ENCODE assay signal across 17 cellular contexts in the genomic region with DNA sequence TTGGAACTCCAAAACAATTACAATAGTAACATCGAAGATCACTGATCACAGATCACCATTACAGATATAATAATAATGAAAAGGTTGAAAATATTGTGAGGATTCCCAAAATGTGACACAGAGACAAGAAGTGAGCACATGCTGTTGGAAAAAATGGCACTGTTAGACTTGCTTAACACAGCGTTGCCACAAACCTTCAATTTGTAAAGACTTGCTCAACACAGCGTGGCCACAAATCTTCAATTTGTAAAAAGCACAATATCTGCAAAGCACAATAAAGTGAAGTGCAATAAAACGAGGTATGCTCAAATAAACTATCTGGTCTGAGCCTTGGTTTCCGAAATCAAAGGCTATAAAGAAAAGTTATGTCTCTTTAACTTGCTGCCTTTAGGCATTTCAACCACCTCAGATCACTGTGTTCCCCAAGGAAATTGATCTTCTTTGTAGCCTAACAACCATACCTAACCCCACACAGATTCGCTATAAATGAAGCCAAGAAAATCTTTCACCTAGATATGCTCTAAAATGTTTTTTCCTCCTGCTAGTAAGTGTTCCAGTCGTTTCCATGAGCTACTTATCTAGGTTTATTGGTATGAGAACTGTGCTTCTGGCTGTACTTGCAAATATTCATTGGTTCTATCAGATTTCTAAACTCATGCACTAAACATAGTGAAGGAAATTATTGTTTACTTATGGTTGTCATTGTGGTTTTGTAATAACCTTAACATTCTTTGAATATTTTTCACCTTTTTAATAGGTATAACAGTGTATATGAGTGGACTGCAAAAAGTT. TPM values are rescaled to one million over a fixed set of nuclear protein-coding genes. Genes with fewer than 3 reads are reported as not detected.
DNase-seq lines count a peak whose midpoint lies in the region; ATAC-seq, FAIRE-seq and TF ChIP-seq lines count a peak whose summit lies in the region.
"Had no signal": no experiment of that assay in that cellular context is flagged by ENCODE, and none has a peak within 500 bp of the region (broad histone marks: within the 10 kb centered on the region; RNA-seq: fewer than 3 reads in every experiment).

No MANE protein-coding gene starts in this region.

- BruUV-seq in PC-9 (replicated peaks; lab: Mats Ljungman, UMichigan), result no TSS peak

- peak overlapping the region; percentile 64 for H3K27ac Mint-ChIP-seq in T-helper 1 cell treated with Interleukin-12 subunit alpha and Interleukin-12 subunit beta and Interleukin-4 antibody, amounts not matched to agents 30 μg/mL and 1 μg/mL, for 36 hours
- peak overlapping the region; percentile 79 to 94 (median 91) for H3K27ac Mint-ChIP-seq in immature natural killer cell
- H3K27ac Mint-ChIP-seq: neural progenitor cell had no signal

- H3K4me1 ChIP-seq in PC-9 (replicated peaks; ENCODE audit: insufficient read depth), result peaks cover 21% of the 10 kb centered on the region
- no peaks in the 10 kb centered on the region for H3K4me1 ChIP-seq in aorta (ENCODE audit: control insufficient read depth in 1 of 2, insufficient read depth in 2 of 2, low read length in 2 of 2)
- H3K4me1 ChIP-seq: neural progenitor cell had no signal

- H3K4me1 Mint-ChIP-seq in T-helper 1 cell treated with Interleukin-12 subunit alpha and Interleukin-12 subunit beta and Interleukin-4 antibody, amounts not matched to agents 30 μg/mL and 1 μg/mL, for 36 hours (ENCODE audit: low read depth), result peaks cover 25% of the 10 kb centered on the region
- H3K4me1 Mint-ChIP-seq in immature natural killer cell, result peaks cover 15 to 24% of the 10 kb centered on the region in 2 donors
- H3K4me1 Mint-ChIP-seq: neural progenitor cell had no signal

- POLR2A ChIA-PET in PC-9 (lab: Charles Lee; ENCODE audit: unreplicated experiment), result no interaction called here

- FAIRE-seq in GM12892 (lab: Jason Lieb, UNC), result no peak
- FAIRE-seq: keratinocyte had no signal

- H3K4me3 ChIP-seq in PC-9 (no peak overlapping the region), aorta (ENCODE audit: low read length in 2 of 2) (no peak overlapping the region)
- H3K4me3 ChIP-seq: esophagus muscularis mucosa, neural progenitor cell, upper lobe of right lung had no signal

- H4K20me1 ChIP-seq in PC-9 (ENCODE audit: insufficient read depth), result no peaks in the 10 kb centered on the region

- H3K9me2 ChIP-seq in PC-9 (ENCODE audit: insufficient read depth), result no peaks in the 10 kb centered on the region

- no peaks in the 10 kb centered on the region for H3K27me3 Mint-ChIP-seq in T-helper 1 cell treated with Interleukin-12 subunit alpha and Interleukin-12 subunit beta and Interleukin-4 antibody, amounts not matched to agents 30 μg/mL and 1 μg/mL, for 36 hours (ENCODE audit: low read depth)
- H3K27me3 Mint-ChIP-seq in immature natural killer cell (ENCODE audit: low read depth in 3 of 3), result peaks cover 0 to 2% (median 1%) of the 10 kb centered on the region in 3 donors
- H3K27me3 Mint-ChIP-seq: stimulated activated naive CD8-positive, alpha-beta T cell treated with anti-CD3 and anti-CD28 coated beads, Interleukin-15, amount 100 ng/mL, for 72 hours had no signal

- TF ChIP-seq POLR2A in GM12892 (IDR thresholded peaks at IDR 0.05; ENCODE audit: low read depth, low read length), result no peak

- intact Hi-C loops in PC-9 (cut with micrococcal nuclease; ENCODE audit: unreplicated experiment), result no loop called here
- intact Hi-C loops in aorta (cut with DNase I), result no loop called here

- WGBS in aorta, 2 donors, result 82 to 85% methylated on average over 7 of the region's 7 CpGs

- H3K36me3 Mint-ChIP-seq in T-helper 1 cell treated with Interleukin-12 subunit alpha and Interleukin-12 subunit beta and Interleukin-4 antibody, amounts not matched to agents 30 μg/mL and 1 μg/mL, for 36 hours (ENCODE audit: low read depth), result peaks cover 10% of the 10 kb centered on the region
- H3K36me3 Mint-ChIP-seq in immature natural killer cell, result no peaks in the 10 kb centered on the region
- H3K36me3 Mint-ChIP-seq: neural progenitor cell had no signal

- H3F3A ChIP-seq in PC-9 (ENCODE audit: insufficient read depth, low read depth), result peaks cover 16% of the 10 kb centered on the region

- no peak overlapping the region; the same call in 1 of the 2 replicates for H2AFZ ChIP-seq in PC-9
- H2AFZ ChIP-seq: neural progenitor cell had no signal

- ATAC-seq in GM21529 (IDR thresholded peaks at IDR 0.05; ENCODE audit: unreplicated experiment), result no peak
- no peak for ATAC-seq in aorta (ENCODE audit: low FRiP score)
- ATAC-seq: stimulated activated naive CD8-positive, alpha-beta T cell treated with anti-CD3 and anti-CD28 coated beads, Interleukin-15, amount 100 ng/mL, for 72 hours; upper lobe of right lung had no signal

- no peak overlapping the region; the same call in 1 of the 2 replicates for H3K27ac ChIP-seq in PC-9
- H3K27ac ChIP-seq in aorta (ENCODE audit: low read depth in 1 of 2, low read length in 2 of 2), result no peak overlapping the region
- H3K27ac ChIP-seq: dorsolateral prefrontal cortex, esophagus muscularis mucosa, neural progenitor cell, upper lobe of right lung had no signal

- no peaks in the 10 kb centered on the region; the same call in 1 of the 2 replicates for H3K9me3 ChIP-seq in PC-9 (ENCODE audit: insufficient read depth, low read depth)
- no peaks in the 10 kb centered on the region for H3K9me3 ChIP-seq in aorta (ENCODE audit: control insufficient read depth, low read length)
- H3K9me3 ChIP-seq: esophagus muscularis mucosa, upper lobe of right lung had no signal

- H3K4me2 ChIP-seq in PC-9, result peak overlapping the region; percentile 34
- H3K4me2 ChIP-seq: neural progenitor cell had no signal

- TF ChIP-seq CTCF in PC-9 (conservative IDR thresholded peaks at IDR 0.05), result no peak

- H3K36me3 ChIP-seq in PC-9 (ENCODE audit: low read depth), result no peaks in the 10 kb centered on the region
- H3K36me3 ChIP-seq in aorta (ENCODE audit: control insufficient read depth in 1 of 2, insufficient read depth in 2 of 2, low read length in 1 of 2), result no peaks in the 10 kb centered on the region
- H3K36me3 ChIP-seq: esophagus muscularis mucosa, neural progenitor cell, upper lobe of right lung had no signal

- H3K9me3 Mint-ChIP-seq in T-helper 1 cell treated with Interleukin-12 subunit alpha and Interleukin-12 subunit beta and Interleukin-4 antibody, amounts not matched to agents 30 μg/mL and 1 μg/mL, for 36 hours, result peaks cover 6% of the 10 kb centered on the region
- H3K9me3 Mint-ChIP-seq in immature natural killer cell, result no peaks in the 10 kb centered on the region
- H3K9me3 Mint-ChIP-seq: neural progenitor cell had no signal

- no peaks in the 10 kb centered on the region for H3K79me2 ChIP-seq in PC-9 (ENCODE audit: low read depth)

- DNase-seq in T-helper 1 cell, result no peak
- DNase-seq in GF-D8 (lab: John Stamatoyannopoulos, UW), result peak; percentile 26
- peak in 1 of 2 experiments; percentile 83 for DNase-seq in PC-9
- no peak for DNase-seq in immature natural killer cell
- DNase-seq in GM12892 (ENCODE audit: insufficient read length), result no peak
- no peak for DNase-seq in aorta
- DNase-seq: dorsolateral prefrontal cortex; head of caudate nucleus; NCI-H2029 treated with DMSO at 0.1 percent for 48 hours; NCI-H510A treated with DMSO at 0.1 percent for 48 hours; stimulated activated naive CD8-positive, alpha-beta T cell treated with anti-CD3 and anti-CD28 coated beads, Interleukin-15, amount 100 ng/mL, for 72 hours; upper lobe of right lung had no signal

- H3K4me3 Mint-ChIP-seq in T-helper 1 cell treated with Interleukin-12 subunit alpha and Interleukin-12 subunit beta and Interleukin-4 antibody, amounts not matched to agents 30 μg/mL and 1 μg/mL, for 36 hours, result no peak overlapping the region
- peak overlapping the region in 3 of 5 donors; percentile 56 to 80 (median 72) for H3K4me3 Mint-ChIP-seq in immature natural killer cell
- H3K4me3 Mint-ChIP-seq: neural progenitor cell had no signal

- H3K27me3 ChIP-seq in PC-9 (ENCODE audit: insufficient read depth, low read depth), result no peaks in the 10 kb centered on the region
- no peaks in the 10 kb centered on the region for H3K27me3 ChIP-seq in aorta (ENCODE audit: control insufficient read depth in 1 of 2, insufficient read depth in 2 of 2, low read length in 1 of 2)
- H3K27me3 ChIP-seq: dorsolateral prefrontal cortex, esophagus muscularis mucosa, neural progenitor cell had no signal

- CTCF ChIA-PET in PC-9 (lab: Charles Lee), result interaction anchor here (0.6 kb wide), 1 partner anchor 167 kb away, joined by 4 read pairs; no protein-coding TSS in a partner anchor

RNA-seq across cellular contexts. Expression of a gene that starts 13.1 kb away (rescaled TPM):
- total RNA-seq in PC-9 (2021) (46.0 and 46.8 TPM in 2 replicates), aorta (10 to 100 TPM; 42.2 to 50.0 TPM)
- polyA plus RNA-seq in immature natural killer cell (10 to 100 TPM; 29.1 to 63.3 (median 46.9) TPM), aorta (10 to 100 TPM in 1 of 2 donors, 1 to 10 TPM in 1; 7.5 to 10.4 TPM)
- 17.0 TPM for polyA plus RNA-seq in GM12892 (2012; ENCODE audit: missing spikeins)
